13 cellular contexts compared by ENCODE assay signal in the genomic region with DNA sequence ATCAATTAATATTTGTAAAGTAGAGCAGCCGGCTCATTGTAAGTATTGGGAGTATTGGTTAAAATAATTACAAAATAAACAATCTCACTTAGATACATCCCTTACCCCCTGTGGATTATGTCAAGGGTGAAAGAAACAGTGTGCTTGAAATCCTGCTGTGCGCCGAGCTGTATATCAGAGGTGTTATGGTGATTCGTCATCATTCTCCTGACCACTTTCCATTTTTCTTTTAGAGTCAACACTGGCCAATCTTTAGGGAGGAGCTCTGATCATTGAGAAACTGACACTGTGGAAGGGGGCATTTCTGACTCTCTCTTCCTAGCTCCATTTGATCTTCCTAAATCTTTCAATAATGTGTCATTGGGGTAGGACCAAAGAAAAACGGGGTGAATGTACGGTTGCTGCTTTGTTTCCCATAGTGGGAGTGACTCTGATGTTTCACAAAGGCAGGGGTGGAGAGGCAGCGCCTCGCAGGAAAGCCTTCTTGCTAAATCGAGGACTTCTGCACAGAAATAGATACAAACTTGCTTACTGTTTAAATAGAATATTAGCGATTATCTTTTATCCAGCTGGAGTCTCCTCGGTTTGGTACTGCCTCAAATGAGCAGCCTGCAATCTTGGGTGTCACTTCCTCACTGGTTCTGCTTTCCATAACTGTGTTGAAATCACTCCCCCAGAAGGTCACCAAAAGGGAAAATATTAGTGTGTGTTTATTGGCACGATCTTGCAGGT.
DNase-seq lines count a peak whose midpoint lies in the region; ATAC-seq, FAIRE-seq and TF ChIP-seq lines count a peak whose summit lies in the region.
"Had no signal": no experiment of that assay in that cellular context is flagged by ENCODE, and none has a peak within 500 bp of the region (broad histone marks: within the 10 kb centered on the region; RNA-seq: fewer than 3 reads in every experiment).

No MANE protein-coding gene starts in this region.

- H3K36me3 ChIP-seq in right lobe of liver: no peaks in the 10 kb centered on the region
- no peaks in the 10 kb centered on the region for H3K36me3 ChIP-seq in HepG2 (replicated peaks in 1 of 2; ENCODE audit: control insufficient read depth in 1 of 2, insufficient read depth in 2 of 2, low read length in 2 of 2)
- H3K36me3 ChIP-seq in GM12878 (ENCODE audit: control insufficient read depth in 2 of 2, insufficient read depth in 2 of 2, low read length in 1 of 2): peaks cover 3 to 14% of the 10 kb centered on the region in 2 experiments
- H3K36me3 ChIP-seq in upper lobe of right lung: no peaks in the 10 kb centered on the region
- no peaks in the 10 kb centered on the region for H3K36me3 ChIP-seq in BE2C
- H3K36me3 ChIP-seq in endodermal cell (ENCODE audit: control insufficient read depth, insufficient read depth, low read length): no peaks in the 10 kb centered on the region
- H3K36me3 ChIP-seq: heart right ventricle, SJSA1 had no signal

- no peaks in the 10 kb centered on the region for H3K36me3 Mint-ChIP-seq in endodermal cell (ENCODE audit: low read depth)
- H3K36me3 Mint-ChIP-seq: mesothelial cell of epicardium had no signal

- SMC1A ChIA-PET in GM12878 (lab: Charles Lee; ENCODE audit: uncharacterized antibody, unreplicated experiment): interaction anchor here (0.8 to 2.1 kb wide), 6 partner anchors 24 to 156 kb away, joined by 3 to 7 read pairs (median 5); no protein-coding TSS in a partner anchor

- H3K9me3 Mint-ChIP-seq in endodermal cell: no peaks in the 10 kb centered on the region
- H3K9me3 Mint-ChIP-seq: mesothelial cell of epicardium had no signal

- H2AFZ ChIP-seq in HepG2 (ENCODE audit: low read length): no peak overlapping the region
- H2AFZ ChIP-seq in GM12878 (ENCODE audit: control insufficient read depth, low read depth, low read length): no peak overlapping the region

- POLR2A ChIA-PET in HepG2 (lab: Yijun Ruan, JAX) (no interaction called here), GM12878 (lab: Charles Lee) (interaction anchor here (0.6 to 1.5 kb wide), 4 partner anchors 10 to 179 kb away, joined by 3 read pairs; no protein-coding TSS in a partner anchor)

- TF ChIP-seq RAD21 in HepG2 (CRISPR knock-in tag; IDR thresholded peaks at IDR 0.05) (no peak), GM12878 (IDR thresholded peaks at IDR 0.05; ENCODE audit: insufficient read depth, low read depth, low read length) (no peak)

- RAD21 ChIA-PET in GM12878 (lab: Charles Lee; ENCODE audit: unreplicated experiment): interaction anchor here (0.9 to 1.4 kb wide), 5 partner anchors 14 to 155 kb away, joined by 3 to 5 read pairs (median 3); no protein-coding TSS in a partner anchor

- WGBS in right lobe of liver (ENCODE audit: insufficient coverage, low coverage, low lambda C conversion rate, missing lambda C conversion rate): 35% methylated on average over 12 of the region's 12 CpGs
- WGBS in HepG2 (ENCODE audit: low lambda C conversion rate): 18% methylated on average over 12 of the region's 12 CpGs
- 43% methylated on average over 12 of the region's 12 CpGs for WGBS in GM12878 (ENCODE audit: insufficient coverage, insufficient replicate concordance, low lambda C conversion rate, missing lambda C conversion rate)
- WGBS in endodermal cell (ENCODE audit: insufficient coverage in 1 of 2, insufficient read length in 1 of 2), 2 experiments: 84 to 91% methylated on average over 5 to 11 of the region's 12 CpGs

- no peaks in the 10 kb centered on the region for H3K4me1 ChIP-seq in right lobe of liver
- no peaks in the 10 kb centered on the region for H3K4me1 ChIP-seq in HepG2 (ENCODE audit: insufficient read depth, low read length)
- peaks cover 18% of the 10 kb centered on the region for H3K4me1 ChIP-seq in GM12878 (ENCODE audit: control insufficient read depth, insufficient read depth, low read length)
- peaks cover 6% of the 10 kb centered on the region for H3K4me1 ChIP-seq in upper lobe of right lung
- no peaks in the 10 kb centered on the region for H3K4me1 ChIP-seq in BE2C
- H3K4me1 ChIP-seq in endodermal cell (ENCODE audit: control insufficient read depth, insufficient read depth, low read length): no peaks in the 10 kb centered on the region
- H3K4me1 ChIP-seq: SJSA1 had no signal

- H3K27ac ChIP-seq in right lobe of liver (no peak overlapping the region), HepG2 (ENCODE audit: extremely low read length, insufficient read depth, low read length) (no peak overlapping the region), GM12878 (ENCODE audit: control insufficient read depth, insufficient read depth) (0 out of 2 replicates have a peak overlapping the region, but pooled peaks have one; percentile 1), upper lobe of right lung (no peak overlapping the region), endodermal cell (ENCODE audit: low read depth, low read length) (no peak overlapping the region)
- H3K27ac ChIP-seq: SJSA1 had no signal

- H3K4me2 ChIP-seq in HepG2 (ENCODE audit: low read depth, low read length): no peak overlapping the region
- H3K4me2 ChIP-seq in GM12878 (ENCODE audit: control insufficient read depth, insufficient read depth): peak overlapping the region; percentile 1

- BruUV-seq in HepG2 (replicated peaks; lab: Mats Ljungman, UMichigan): no TSS peak
- no TSS peak for BruUV-seq in GM12878 (replicated peaks; lab: Mats Ljungman, UMichigan)

- H3K4me3 ChIP-seq in right lobe of liver: no peak overlapping the region
- no peak overlapping the region for H3K4me3 ChIP-seq in HepG2 (replicated peaks in 1 of 3; ENCODE audit: insufficient read depth in 1 of 3, low read depth in 2 of 3, low read length in 3 of 3)
- peak overlapping the region; percentile 26; the same call in 1 of the 2 replicates for H3K4me3 ChIP-seq in GM12878
- H3K4me3 ChIP-seq in upper lobe of right lung: no peak overlapping the region
- no peak overlapping the region for H3K4me3 ChIP-seq in BE2C (ENCODE audit: low read depth, low read length)
- H3K4me3 ChIP-seq in endodermal cell (ENCODE audit: low read length): no peak overlapping the region
- H3K4me3 ChIP-seq: heart right ventricle, SJSA1 had no signal

- DNase-seq in right lobe of liver (no peak), HepG2 (ENCODE audit: low spot score) (no peak), NCI-H2227 treated with DMSO at 0.1 percent for 48 hours (lab: John Stamatoyannopoulos, UW) (peak; percentile 42), GM12878 (ENCODE audit: low read depth, low spot score) (no peak), upper lobe of right lung (no peak), BE2C (no peak), endodermal cell (no peak)
- DNase-seq: heart right ventricle, NCI-H2029 had no signal

- TF ChIP-seq CTCF in right lobe of liver (IDR thresholded peaks at IDR 0.05) (no peak), HepG2 (CRISPR knock-in tag; IDR thresholded peaks at IDR 0.05) (no peak), GM12878 (IDR thresholded peaks at IDR 0.05 in 2 of 3, conservative IDR thresholded peaks at IDR 0.05 in 1 of 3; ENCODE audit: control insufficient read depth in 2 of 3, extremely low read depth in 1 of 3, insufficient read depth in 1 of 3, low read depth in 3 of 3, low read length in 3 of 3) (no peak), upper lobe of right lung (IDR thresholded peaks at IDR 0.05) (no peak), BE2C (IDR thresholded peaks at IDR 0.05; ENCODE audit: low read depth, low read length) (no peak), endodermal cell (conservative IDR thresholded peaks at IDR 0.05) (no peak)

- FAIRE-seq in HepG2 (lab: Jason Lieb, UNC) (no peak), GM12878 (lab: Jason Lieb, UNC) (no peak)
- FAIRE-seq: H1 had no signal

- H3K79me2 ChIP-seq in HepG2 (ENCODE audit: insufficient read depth, low read length) (no peaks in the 10 kb centered on the region), GM12878 (ENCODE audit: control insufficient read depth, insufficient read depth, low read length) (peaks cover 36% of the 10 kb centered on the region)

- H3K9me3 ChIP-seq in right lobe of liver (no peaks in the 10 kb centered on the region), HepG2 (ENCODE audit: low read length) (no peaks in the 10 kb centered on the region), GM12878 (replicated peaks; ENCODE audit: control insufficient read depth, insufficient read depth, low read length) (no peaks in the 10 kb centered on the region), upper lobe of right lung (no peaks in the 10 kb centered on the region), BE2C (no peaks in the 10 kb centered on the region), endodermal cell (ENCODE audit: control insufficient read depth, low read length) (no peaks in the 10 kb centered on the region)
- H3K9me3 ChIP-seq: heart right ventricle, SJSA1 had no signal

- H3K9ac ChIP-seq in HepG2 (ENCODE audit: insufficient read depth, low read depth, low read length): no peak overlapping the region
- peak overlapping the region; percentile 3; the same call in 1 of the 2 replicates for H3K9ac ChIP-seq in GM12878 (ENCODE audit: control insufficient read depth, insufficient read depth, low read length)
- no peak overlapping the region for H3K9ac ChIP-seq in endodermal cell (ENCODE audit: extremely low read depth, low read length, poor library complexity, severe bottlenecking)

- peaks cover 49% of the 10 kb centered on the region for H3K27me3 Mint-ChIP-seq in endodermal cell (ENCODE audit: insufficient read depth)

- H3K4me1 Mint-ChIP-seq in endodermal cell: peaks cover 3% of the 10 kb centered on the region
- H3K4me1 Mint-ChIP-seq: mesothelial cell of epicardium had no signal

- H3K4me3 Mint-ChIP-seq in endodermal cell: no peak overlapping the region
- H3K4me3 Mint-ChIP-seq: mesothelial cell of epicardium had no signal

- H4K20me1 ChIP-seq in HepG2 (ENCODE audit: insufficient read depth, low read length) (no peaks in the 10 kb centered on the region), GM12878 (ENCODE audit: control insufficient read depth, insufficient read depth) (peaks cover 4% of the 10 kb centered on the region; the same call in 1 of the 2 replicates)

- intact Hi-C loops in right lobe of liver (cut with DNase I): no loop called here
- intact Hi-C loops in HepG2 (cut with micrococcal nuclease; ENCODE audit: unreplicated experiment): no loop called here
- intact Hi-C loops in GM12878 (cut with micrococcal nuclease; ENCODE audit: unreplicated experiment): no loop called here
- intact Hi-C loops in upper lobe of right lung (cut with DNase I): no loop called here

- TF ChIP-seq POLR2A in right lobe of liver (IDR thresholded peaks at IDR 0.05) (no peak), HepG2 (IDR thresholded peaks at IDR 0.05; ENCODE audit: insufficient read depth in 1 of 2, low read depth in 2 of 2, low read length in 2 of 2) (no peak), GM12878 (IDR thresholded peaks at IDR 0.05; ENCODE audit: low read depth, low read length) (no peak)

- ATAC-seq in right lobe of liver (peak; percentile 45 to 69 (median 55)), HepG2 (no peak), GM12878 (peak; percentile 71), upper lobe of right lung (peak; percentile 79), GM19023 (IDR thresholded peaks at IDR 0.05; ENCODE audit: unreplicated experiment) (no peak)

- H3K27me3 ChIP-seq in right lobe of liver (no peaks in the 10 kb centered on the region), HepG2 (ENCODE audit: control insufficient read depth in 1 of 2, insufficient read depth in 2 of 2, low read length in 2 of 2) (peaks cover 0 to 20% of the 10 kb centered on the region in 2 experiments; a peak in 3 of 5 replicates), GM12878 (replicated peaks in 1 of 2; ENCODE audit: control insufficient read depth in 2 of 2, insufficient read depth in 2 of 2, low read length in 1 of 2) (no peaks in the 10 kb centered on the region), upper lobe of right lung (no peaks in the 10 kb centered on the region), BE2C (no peaks in the 10 kb centered on the region), endodermal cell (ENCODE audit: control insufficient read depth, insufficient read depth, low read length, poor library complexity, severe bottlenecking) (peaks cover 35% of the 10 kb centered on the region)
- H3K27me3 ChIP-seq: SJSA1 had no signal

- TF ChIP-seq EP300 in HepG2 (IDR thresholded peaks at IDR 0.05; ENCODE audit: low read depth in 2 of 2, low read length in 2 of 2) (no peak), HepG2 (CRISPR knock-in tag; IDR thresholded peaks at IDR 0.05; ENCODE audit: borderline replicate concordance) (no peak), GM12878 (IDR thresholded peaks at IDR 0.05; ENCODE audit: borderline replicate concordance in 1 of 2, control insufficient read depth in 1 of 2, low read depth in 2 of 2, low read length in 2 of 2) (no peak)

- CTCF ChIA-PET in HepG2 (lab: Yijun Ruan, JAX; ENCODE audit: low intra/inter-chr PET ratio, low total read pairs) (no interaction called here), GM12878 (lab: Yijun Ruan, JAX) (interaction anchor here (0.6 to 2.3 kb wide), 5 partner anchors 9 to 156 kb away, joined by 3 to 9 read pairs (median 4); no protein-coding TSS in a partner anchor)

- in situ Hi-C loops in HepG2 (cut with HindIII; ENCODE audit: extremely low pct_ligation_motif_present, low pct_unique_long_range_greater_than_20kb) (no loop called here), GM12878 (cut with MboI) (no loop called here)

- H3K27ac Mint-ChIP-seq in endodermal cell: no peak overlapping the region
- H3K27ac Mint-ChIP-seq: mesothelial cell of epicardium had no signal

Comparison
In these comparisons a context has a peak if more than half of its experiments do, and no peak if none do; other contexts are left out.
1. ATAC-seq: peak in right lobe of liver (4 of 4), GM12878 (single experiment) and upper lobe of right lung (single experiment); none in HepG2 (single experiment) and GM19023 (single experiment).